8 cellular contexts compared by ENCODE assay signal in genomic region chr18:9914584-9915290, GRCh38. TPM values are rescaled to one million over a fixed set of nuclear protein-coding genes. Genes with fewer than 3 reads are reported as not detected.
A peak's percentile ranks its signal among the peaks of the same experiment; 100 is the strongest.
DNase-seq lines count a peak whose midpoint lies in the region; ATAC-seq and TF ChIP-seq lines count a peak whose summit lies in the region.

No MANE protein-coding gene starts in this region.

- H3K9ac ChIP-seq in Karpas-422 (ENCODE audit: low read length) = peak overlapping the region; percentile 93

- H3K27ac ChIP-seq in Karpas-422 (ENCODE audit: low read length) (peak overlapping the region; percentile 43), gastrocnemius medialis (peak overlapping the region; percentile 92 to 99 (median 97))

- no peak overlapping the region for H2AFZ ChIP-seq in Karpas-422 (ENCODE audit: low read length)

- TF ChIP-seq POLR2A in gastrocnemius medialis (IDR thresholded peaks at IDR 0.05) = peak; percentile 57 to 60

- H3K4me2 ChIP-seq in Karpas-422 (ENCODE audit: low read depth, low read length, poor library complexity, severe bottlenecking) = peak overlapping the region; percentile 88

- ATAC-seq in GM21786 (IDR thresholded peaks at IDR 0.05; ENCODE audit: unreplicated experiment) = peak; percentile 17
- peak; percentile 31 for ATAC-seq in T-helper 17 cell
- ATAC-seq in gastrocnemius medialis = peak; percentile 43 to 59
- ATAC-seq in GM18870 (IDR thresholded peaks at IDR 0.05; ENCODE audit: unreplicated experiment) = no peak

- DNase-seq in Daoy (ENCODE audit: low read depth) (peak; percentile 90), Karpas-422 (peak; percentile 84), T-helper 17 cell (peak; percentile 62 to 73 (median 62)), amygdala (lab: John Stamatoyannopoulos, UW) (peak in 37 of 56 donors; percentile 2 to 54 (median 24)), hypothalamus (lab: John Stamatoyannopoulos, UW) (peak in 36 of 51 donors; percentile 3 to 65 (median 26)), gastrocnemius medialis (peak; percentile 72 to 85)

- H3K27me3 ChIP-seq in Karpas-422 (ENCODE audit: low read length) (no peaks in the 10 kb centered on the region), gastrocnemius medialis (no peaks in the 10 kb centered on the region)

- no peaks in the 10 kb centered on the region for H3K36me3 Mint-ChIP-seq in T-helper 17 cell (ENCODE audit: low read depth)

- no peak for TF ChIP-seq CTCF in gastrocnemius medialis (IDR thresholded peaks at IDR 0.05 in 4 of 5, conservative IDR thresholded peaks at IDR 0.05 in 1 of 5)

- H3K4me1 Mint-ChIP-seq in T-helper 17 cell = peaks cover 20% of the 10 kb centered on the region

- peaks cover 49% of the 10 kb centered on the region for H4K20me1 ChIP-seq in Karpas-422 (ENCODE audit: insufficient read depth, low read depth, low read length)

- in situ Hi-C loops in gastrocnemius medialis (cut with MboI; ENCODE audit: low sequenced_read_pairs in 4 of 4) = loop anchor here in 2 of 4 donors (25.0 kb wide), 1 partner anchor 102 kb away; no protein-coding TSS in a partner anchor

- no peaks in the 10 kb centered on the region for H3K9me2 ChIP-seq in Karpas-422 (replicated peaks; ENCODE audit: insufficient read depth, low read length)

- H3K4me3 ChIP-seq in Karpas-422 (ENCODE audit: low read length) = peak overlapping the region; percentile 96
- peak overlapping the region; percentile 68 to 95 (median 85) for H3K4me3 ChIP-seq in gastrocnemius medialis

- intact Hi-C loops in gastrocnemius medialis (cut with DNase I; ENCODE audit: low total_unique reads) = loop anchor here (1.0 to 10.0 kb wide), 5 partner anchors 65 to 440 kb away; partner anchors contain the start of genes PPP4R1, RAB31 and RALBP1

- H3K27me3 Mint-ChIP-seq in T-helper 17 cell = peaks cover 4% of the 10 kb centered on the region

- peaks cover 57% of the 10 kb centered on the region for H3K79me2 ChIP-seq in Karpas-422 (ENCODE audit: low read length)

- H3K9me3 ChIP-seq in Karpas-422 (ENCODE audit: low read length) = peaks cover 2% of the 10 kb centered on the region; the same call in 1 of the 2 replicates
- H3K9me3 ChIP-seq in T-helper 17 cell (ENCODE audit: control insufficient read depth, low read length, poor library complexity, severe bottlenecking) = no peaks in the 10 kb centered on the region
- H3K9me3 ChIP-seq in gastrocnemius medialis = no peaks in the 10 kb centered on the region

- peak overlapping the region; percentile 89 for H3K4me3 Mint-ChIP-seq in T-helper 17 cell

- peak overlapping the region; percentile 92 for H3K27ac Mint-ChIP-seq in T-helper 17 cell

- no peaks in the 10 kb centered on the region for H3K36me3 ChIP-seq in Karpas-422 (ENCODE audit: insufficient read depth, low read length)
- H3K36me3 ChIP-seq in gastrocnemius medialis = no peaks in the 10 kb centered on the region

- H3K4me1 ChIP-seq in Karpas-422 (ENCODE audit: low read length) (peaks cover 49% of the 10 kb centered on the region), gastrocnemius medialis (peaks cover 48 to 50% of the 10 kb centered on the region in 2 donors)

RNA-seq across cellular contexts. Expression of gene VAPA, which starts 0.9 kb away (rescaled TPM):
- 323 and 410 TPM in 2 replicates for total RNA-seq in Daoy (2014; rRNA removed; shearing (Covaris generic))
- 138 and 162 TPM in 2 replicates for total RNA-seq in Karpas-422 (2014; rRNA removed; shearing (Covaris generic); ENCODE audit: low replicate concordance)
- total RNA-seq in T-helper 17 cell (100 to 1,000 TPM; 149 to 161 TPM), gastrocnemius medialis (100 to 1,000 TPM; 227 to 320 (median 243) TPM)

RNA-seq across cellular contexts. Expression of gene TXNDC2, which starts 29.0 kb away (rescaled TPM):
- 0.06 TPM in 1 of 2 replicates, not detected in the other for total RNA-seq in Daoy (2014; rRNA removed; shearing (Covaris generic))
- total RNA-seq in Karpas-422 (2014; rRNA removed; shearing (Covaris generic); ENCODE audit: low replicate concordance) = not detected in 2 replicates
- total RNA-seq in T-helper 17 cell (not detected), gastrocnemius medialis (not detected)

Comparison
In these comparisons a context has a peak if more than half of its experiments do, and no peak if none do; other contexts are left out.
1. DNase-seq: peak in every context shown above with its lines; median percentile 90 in Daoy; 84 in Karpas-422; 78 in gastrocnemius medialis; 62 in T-helper 17 cell; 26 in hypothalamus; 24 in amygdala.